Comparison of ENCODE assay signal across 25 cellular contexts in the genomic region with DNA sequence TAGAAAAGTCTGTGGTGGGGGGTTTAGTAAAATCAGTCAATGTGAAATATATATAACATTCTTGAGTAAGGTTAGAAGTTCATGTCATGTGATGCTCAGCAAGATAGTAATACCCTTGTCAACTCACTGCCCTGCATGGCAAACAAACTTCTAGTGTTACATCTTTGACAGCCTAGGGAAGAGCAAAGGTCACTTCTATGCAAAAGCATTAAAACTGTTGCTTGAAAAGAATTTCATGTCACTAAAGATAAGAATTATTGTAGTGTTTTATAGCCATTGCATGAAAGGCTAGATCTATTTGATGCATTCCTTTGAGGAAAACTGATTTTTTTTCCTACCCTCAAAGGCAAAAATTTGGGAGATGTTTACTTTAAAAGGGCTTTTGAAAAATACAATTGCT.
DNase-seq lines count a peak whose midpoint lies in the region; ATAC-seq, FAIRE-seq and TF ChIP-seq lines count a peak whose summit lies in the region.
"Had no signal": no experiment of that assay in that cellular context is flagged by ENCODE, and none has a peak within 500 bp of the region (broad histone marks: within the 10 kb centered on the region; RNA-seq: fewer than 3 reads in every experiment).

No MANE protein-coding gene starts in this region.

- H3K4me3 Mint-ChIP-seq in Caco-2 (ENCODE audit: unreplicated experiment) (peak overlapping the region; percentile 29), nephron progenitor cell (peak overlapping the region; percentile 55)
- no peak overlapping the region for H3K4me3 Mint-ChIP-seq in T-helper 2 cell treated with Interferon-gamma antibody and Interleukin-4, amounts not matched to agents 5 μg/mL and 100 μg/mL, for 36 hours
- H3K4me3 Mint-ChIP-seq: activated T-cell treated with anti-CD3 and anti-CD28 coated beads, Interleukin-2, amount 50 U/mL, for 4 hours; brain; CD14-positive monocyte; naive thymus-derived CD8-positive, alpha-beta T cell had no signal

- H3K4me2 ChIP-seq in MM.1S (ENCODE audit: low read depth, low read length), result peak overlapping the region; percentile 39
- peak overlapping the region; percentile 50 for H3K4me2 ChIP-seq in endothelial cell of umbilical vein (ENCODE audit: insufficient read depth, low read length)
- H3K4me2 ChIP-seq: PC-9 had no signal

- BruUV-seq in Caco-2 (replicated peaks; lab: Mats Ljungman, UMichigan), result no TSS peak
- no TSS peak for BruUV-seq in endothelial cell of umbilical vein (replicated peaks; lab: Mats Ljungman, UMichigan)

- intact Hi-C loops in Caco-2 (cut with micrococcal nuclease; ENCODE audit: unreplicated experiment) (loop anchor here (1.0 to 2.0 kb wide), 3 partner anchors 71 to 472 kb away; no protein-coding TSS in a partner anchor), endothelial cell of umbilical vein (cut with micrococcal nuclease) (loop anchor here (2.0 kb wide), 1 partner anchor 16 kb away; no protein-coding TSS in a partner anchor)

- DNase-seq in Caco-2 (peak; percentile 73 to 74), MM.1S (peak; percentile 18), endothelial cell of umbilical vein (ENCODE audit: low read depth, low spot score) (no peak), nephron progenitor cell (no peak), DMS79 (lab: John Stamatoyannopoulos, UW) (no peak), germinal center (ENCODE audit: low spot score) (no peak)
- DNase-seq in T-helper 2 cell treated with Interferon-gamma antibody and Interleukin-4, amounts not matched to agents 5 μg/mL and 100 μg/mL, for 36 hours (ENCODE audit: low spot score), result no peak
- DNase-seq: activated naive CD4-positive, alpha-beta T cell; activated T-cell treated with anti-CD3 and anti-CD28 coated beads, Interleukin-2, amount 50 U/mL, for 4 hours; adrenal gland; effector CD4-positive, alpha-beta T cell; foreskin fibroblast; heart right ventricle; left cardiac atrium; naive thymus-derived CD8-positive, alpha-beta T cell; NCI-H1694 treated with DMSO at 0.1 percent for 48 hours; ovary; PC-9; SHP77; stimulated activated CD4-positive, alpha-beta T cell treated with anti-CD3 and anti-CD28 coated beads, Interleukin-15, amount 100 ng/mL, for 24 hours; stimulated activated naive CD8-positive, alpha-beta T cell treated with anti-CD3 and anti-CD28 coated beads, Interleukin-15, Interleukin-2, amounts not matched to agents 100 U/mL and 50 U/mL, for 24 hours had no signal

- H3K9me1 ChIP-seq in endothelial cell of umbilical vein (replicated peaks; ENCODE audit: control insufficient read depth, extremely low read depth, insufficient read depth, low read length), result no peaks in the 10 kb centered on the region

- H3K4me1 Mint-ChIP-seq in Caco-2 (ENCODE audit: low read depth, unreplicated experiment) (peaks cover 40% of the 10 kb centered on the region), nephron progenitor cell (peaks cover 96% of the 10 kb centered on the region)
- peaks cover 14% of the 10 kb centered on the region for H3K4me1 Mint-ChIP-seq in T-helper 2 cell treated with Interferon-gamma antibody and Interleukin-4, amounts not matched to agents 5 μg/mL and 100 μg/mL, for 36 hours (ENCODE audit: low read depth)

- no peak for FAIRE-seq in endothelial cell of umbilical vein (lab: Jason Lieb, UNC)

- H3K36me3 ChIP-seq in Caco-2 (ENCODE audit: control insufficient read depth, insufficient read depth, low read length), result no peaks in the 10 kb centered on the region
- H3K36me3 ChIP-seq in MM.1S (replicated peaks; ENCODE audit: insufficient read depth, low read length), result no peaks in the 10 kb centered on the region
- H3K36me3 ChIP-seq in endothelial cell of umbilical vein (ENCODE audit: control insufficient read depth in 2 of 2, extremely low read depth in 1 of 2, insufficient read depth in 2 of 2, low read length in 2 of 2), result no peaks in the 10 kb centered on the region
- H3K36me3 ChIP-seq: adrenal gland, heart right ventricle, ovary, right atrium auricular region had no signal

- H3K27ac ChIP-seq in MM.1S (ENCODE audit: low read length), result peak overlapping the region; percentile 51; the same call in 1 of the 2 replicates
- peak overlapping the region; percentile 28 for H3K27ac ChIP-seq in endothelial cell of umbilical vein (ENCODE audit: insufficient read depth, low read depth, low read length)
- H3K27ac ChIP-seq: adrenal gland, heart right ventricle, ovary, PC-9, right atrium auricular region had no signal

- TF ChIP-seq POLR2A in endothelial cell of umbilical vein (IDR thresholded peaks at IDR 0.05; ENCODE audit: low read depth, low read length), result no peak

- H2AFZ ChIP-seq in MM.1S (ENCODE audit: low read length) (no peak overlapping the region), endothelial cell of umbilical vein (ENCODE audit: low read depth, low read length) (no peak overlapping the region)
- H2AFZ ChIP-seq: PC-9 had no signal

- peak overlapping the region; percentile 73 for H3K27ac Mint-ChIP-seq in Caco-2 (ENCODE audit: unreplicated experiment)
- no peak overlapping the region for H3K27ac Mint-ChIP-seq in nephron progenitor cell
- H3K27ac Mint-ChIP-seq in T-helper 2 cell treated with Interferon-gamma antibody and Interleukin-4, amounts not matched to agents 5 μg/mL and 100 μg/mL, for 36 hours, result no peak overlapping the region
- H3K27ac Mint-ChIP-seq: naive thymus-derived CD8-positive, alpha-beta T cell had no signal

- H3K36me3 Mint-ChIP-seq in Caco-2 (ENCODE audit: insufficient read depth, unreplicated experiment) (no peaks in the 10 kb centered on the region), nephron progenitor cell (ENCODE audit: low read depth) (no peaks in the 10 kb centered on the region)
- no peaks in the 10 kb centered on the region for H3K36me3 Mint-ChIP-seq in T-helper 2 cell treated with Interferon-gamma antibody and Interleukin-4, amounts not matched to agents 5 μg/mL and 100 μg/mL, for 36 hours (ENCODE audit: low read depth)
- H3K36me3 Mint-ChIP-seq: brain; naive thymus-derived CD8-positive, alpha-beta T cell had no signal

- no peaks in the 10 kb centered on the region for H3K9me3 Mint-ChIP-seq in Caco-2 (ENCODE audit: unreplicated experiment)
- H3K9me3 Mint-ChIP-seq in nephron progenitor cell, result no peaks in the 10 kb centered on the region
- H3K9me3 Mint-ChIP-seq in T-helper 2 cell treated with Interferon-gamma antibody and Interleukin-4, amounts not matched to agents 5 μg/mL and 100 μg/mL, for 36 hours, result no peaks in the 10 kb centered on the region
- H3K9me3 Mint-ChIP-seq: activated T-cell treated with anti-CD3 and anti-CD28 coated beads, Interleukin-2, amount 50 U/mL, for 4 hours; CD14-positive monocyte; naive thymus-derived CD8-positive, alpha-beta T cell had no signal

- dilution Hi-C loops in endothelial cell of umbilical vein (cut with MboI; ENCODE audit: extremely low pct_ligation_motif_present, low sequenced_read_pairs), result no loop called here

- H3K27me3 ChIP-seq in Caco-2 (replicated peaks; ENCODE audit: control insufficient read depth, insufficient read depth, low read length) (no peaks in the 10 kb centered on the region), MM.1S (replicated peaks; ENCODE audit: insufficient read depth, low read length) (no peaks in the 10 kb centered on the region), endothelial cell of umbilical vein (ENCODE audit: control insufficient read depth in 2 of 2, insufficient read depth in 2 of 2, low read length in 2 of 2) (no peaks in the 10 kb centered on the region)
- H3K27me3 ChIP-seq: adrenal gland, ovary, right atrium auricular region had no signal

- H3K79me2 ChIP-seq in MM.1S (ENCODE audit: low read length) (no peaks in the 10 kb centered on the region), endothelial cell of umbilical vein (ENCODE audit: control insufficient read depth, insufficient read depth, low read length) (no peaks in the 10 kb centered on the region)

- POLR2A ChIA-PET in Caco-2 (lab: Charles Lee) (no interaction called here), endothelial cell of umbilical vein (lab: Charles Lee) (interaction anchor here (1.2 kb wide), 1 partner anchor 443 kb away, joined by 4 read pairs; no protein-coding TSS in a partner anchor)

- H3F3A ChIP-seq in MM.1S (ENCODE audit: insufficient read depth, low read length), result peaks cover 14% of the 10 kb centered on the region

- no peak for TF ChIP-seq CTCF in Caco-2 (IDR thresholded peaks at IDR 0.05; ENCODE audit: insufficient read depth in 1 of 2, low read depth in 1 of 2, low read length in 1 of 2, severe bottlenecking in 1 of 2, unreplicated experiment in 1 of 2)
- no peak for TF ChIP-seq CTCF in MM.1S (IDR thresholded peaks at IDR 0.05; ENCODE audit: low read length)
- no peak for TF ChIP-seq CTCF in endothelial cell of umbilical vein (IDR thresholded peaks at IDR 0.05; ENCODE audit: extremely low read depth in 1 of 2, insufficient read depth in 1 of 2, low read depth in 1 of 2, low read length in 2 of 2)
- TF ChIP-seq CTCF in nephron progenitor cell (IDR thresholded peaks at IDR 0.05), result no peak

- H3K4me3 ChIP-seq in Caco-2 (ENCODE audit: low read depth, low read length) (no peak overlapping the region), MM.1S (ENCODE audit: low read length) (no peak overlapping the region), endothelial cell of umbilical vein (replicated peaks in 1 of 3; ENCODE audit: insufficient read depth in 1 of 3, low read depth in 1 of 3, low read length in 3 of 3) (no peak overlapping the region)
- H3K4me3 ChIP-seq: adrenal gland, heart right ventricle, ovary, PC-9, right atrium auricular region had no signal

- H3K27me3 Mint-ChIP-seq in Caco-2 (ENCODE audit: insufficient read depth, unreplicated experiment) (no peaks in the 10 kb centered on the region), nephron progenitor cell (ENCODE audit: low read depth, poor library complexity) (no peaks in the 10 kb centered on the region)
- peaks cover 27% of the 10 kb centered on the region for H3K27me3 Mint-ChIP-seq in T-helper 2 cell treated with Interferon-gamma antibody and Interleukin-4, amounts not matched to agents 5 μg/mL and 100 μg/mL, for 36 hours (ENCODE audit: low read depth)

- no peak for ATAC-seq in HG03354 (IDR thresholded peaks at IDR 0.05; ENCODE audit: poor library complexity, severe bottlenecking, unreplicated experiment)
- ATAC-seq: activated T-cell treated with anti-CD3 and anti-CD28 coated beads, Interleukin-2, amount 50 U/mL, for 4 hours; heart right ventricle; left cardiac atrium; naive thymus-derived CD8-positive, alpha-beta T cell; stimulated activated naive CD8-positive, alpha-beta T cell treated with anti-CD3 and anti-CD28 coated beads, Interleukin-15, Interleukin-2, amounts not matched to agents 100 U/mL and 50 U/mL, for 24 hours had no signal

- peaks cover 50% of the 10 kb centered on the region for H3K4me1 ChIP-seq in Caco-2
- H3K4me1 ChIP-seq in MM.1S (ENCODE audit: low read length), result peaks cover 48% of the 10 kb centered on the region
- peaks cover 85% of the 10 kb centered on the region for H3K4me1 ChIP-seq in endothelial cell of umbilical vein (ENCODE audit: control insufficient read depth, extremely low read depth, insufficient read depth, low read length)
- H3K4me1 ChIP-seq: right atrium auricular region had no signal

- H3K9me2 ChIP-seq in MM.1S (replicated peaks; ENCODE audit: insufficient read depth, low read length), result no peaks in the 10 kb centered on the region

- CTCF ChIA-PET in Caco-2 (lab: Charles Lee) (interaction anchor here (1.7 kb wide), 1 partner anchor 472 kb away, joined by 4 read pairs; no protein-coding TSS in a partner anchor), endothelial cell of umbilical vein (lab: Charles Lee) (interaction anchor here (1.0 to 7.4 kb wide), 10 partner anchors 9 to 456 kb away, joined by 3 to 46 read pairs (median 4); a partner anchor contains a TSS)

- H4K20me1 ChIP-seq in MM.1S (ENCODE audit: insufficient read depth, low read length) (no peaks in the 10 kb centered on the region), endothelial cell of umbilical vein (replicated peaks; ENCODE audit: control insufficient read depth, extremely low read depth, insufficient read depth, low read length) (no peaks in the 10 kb centered on the region)

- H3K9me3 ChIP-seq in Caco-2 (no peaks in the 10 kb centered on the region), MM.1S (replicated peaks; ENCODE audit: insufficient read depth, low read length) (no peaks in the 10 kb centered on the region), endothelial cell of umbilical vein (replicated peaks; ENCODE audit: control insufficient read depth, insufficient read depth, low read length) (no peaks in the 10 kb centered on the region)
- H3K9me3 ChIP-seq: adrenal gland, heart right ventricle, ovary, right atrium auricular region had no signal

- H3K9ac ChIP-seq in MM.1S (ENCODE audit: low read length), result no peak overlapping the region
- no peak overlapping the region for H3K9ac ChIP-seq in endothelial cell of umbilical vein (replicated peaks; ENCODE audit: extremely low read depth, insufficient read depth, low read length)

Comparison
In these comparisons a context has a peak if more than half of its experiments do, and no peak if none do; other contexts are left out.
1. DNase-seq: peak in Caco-2 (2 of 2) and MM.1S (single experiment); none in endothelial cell of umbilical vein (single experiment), nephron progenitor cell (single experiment), DMS79 (single experiment), T-helper 2 cell treated with Interferon-gamma antibody and Interleukin-4, amounts not matched to agents 5 μg/mL and 100 μg/mL, for 36 hours (single experiment) and germinal center (single experiment).